Comparison of ENCODE assay signal across 9 cellular contexts in the genomic region with DNA sequence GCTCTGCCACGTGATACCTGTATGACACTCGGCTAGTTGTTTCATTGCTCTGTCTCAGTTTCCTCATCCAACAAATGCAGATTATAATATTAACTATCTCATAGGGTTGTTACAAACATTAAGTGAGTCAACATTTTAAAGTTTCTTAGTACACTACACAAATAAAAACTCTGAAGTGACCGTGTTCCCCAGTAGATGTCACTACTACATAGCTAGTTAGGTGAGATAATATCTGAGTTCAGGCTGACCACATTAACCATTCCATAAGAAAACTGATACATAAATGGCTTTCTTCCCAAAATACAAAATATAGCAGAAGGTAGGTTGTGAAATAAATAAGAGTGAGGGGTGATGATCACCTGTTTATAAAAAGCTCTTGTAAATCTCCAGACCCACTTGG.
DNase-seq lines count a peak whose midpoint lies in the region; ATAC-seq and TF ChIP-seq lines count a peak whose summit lies in the region.
"Had no signal": no experiment of that assay in that cellular context is flagged by ENCODE, and none has a peak within 500 bp of the region (broad histone marks: within the 10 kb centered on the region; RNA-seq: fewer than 3 reads in every experiment).

No MANE protein-coding gene starts in this region.

- ATAC-seq in GM19395 (IDR thresholded peaks at IDR 0.05; ENCODE audit: unreplicated experiment) (no peak), GM21576 (IDR thresholded peaks at IDR 0.05; ENCODE audit: unreplicated experiment) (no peak)
- ATAC-seq in activated T-cell treated with anti-CD3 and anti-CD28 coated beads, Interleukin-2, amount 50 U/mL, for 72 hours (replicated peaks in 1 of 2) = no peak

- no peak overlapping the region for H3K4me3 Mint-ChIP-seq in activated T-cell treated with anti-CD3 and anti-CD28 coated beads, Interleukin-2, amount 50 U/mL, for 72 hours

- H3K36me3 Mint-ChIP-seq in activated T-cell treated with anti-CD3 and anti-CD28 coated beads, Interleukin-2, amount 50 U/mL, for 72 hours (ENCODE audit: insufficient read depth in 2 of 2) = no peaks in the 10 kb centered on the region

- no peaks in the 10 kb centered on the region for H3K27me3 Mint-ChIP-seq in activated T-cell treated with anti-CD3 and anti-CD28 coated beads, Interleukin-2, amount 50 U/mL, for 72 hours (ENCODE audit: low read depth)

- peaks cover 0 to 3% of the 10 kb centered on the region in 2 donors for H3K9me3 Mint-ChIP-seq in activated T-cell treated with anti-CD3 and anti-CD28 coated beads, Interleukin-2, amount 50 U/mL, for 72 hours

- DNase-seq in AG09309 (ENCODE audit: low read depth) (peak; percentile 8), HFF-Myc (ENCODE audit: extremely low read depth, low read depth) (peak; percentile 54), RPMI7951 (ENCODE audit: low read depth) (peak; percentile 5), glomerular endothelial cell (ENCODE audit: extremely low read depth, low read depth, low spot score) (peak; percentile 18)
- no peak for DNase-seq in activated T-cell treated with anti-CD3 and anti-CD28 coated beads, Interleukin-2, amount 50 U/mL, for 72 hours
- DNase-seq in activated CD8-positive, alpha-beta memory T cell treated with anti-CD3 and anti-CD28 coated beads for 24 hours = no peak

- H3K27ac Mint-ChIP-seq in activated T-cell treated with anti-CD3 and anti-CD28 coated beads, Interleukin-2, amount 50 U/mL, for 72 hours = no peak overlapping the region

- H3K4me1 Mint-ChIP-seq in activated T-cell treated with anti-CD3 and anti-CD28 coated beads, Interleukin-2, amount 50 U/mL, for 72 hours (ENCODE audit: low read depth) = no peaks in the 10 kb centered on the region

- no peak overlapping the region for H3K4me3 ChIP-seq in AG09309 (ENCODE audit: control insufficient read depth, low read depth, low read length)
- H3K4me3 ChIP-seq in HFF-Myc (replicated peaks; ENCODE audit: low read depth, low read length) = no peak overlapping the region
- H3K4me3 ChIP-seq: SJSA1 had no signal

- TF ChIP-seq CTCF in AG09309 (IDR thresholded peaks at IDR 0.05; ENCODE audit: control insufficient read depth, insufficient read depth, low read depth, low read length, missing control alignments) (peak; percentile 38), HFF-Myc (IDR thresholded peaks at IDR 0.05; ENCODE audit: low read depth, low read length, missing control alignments) (peak; percentile 35)

Comparison
In these comparisons a context has a peak if more than half of its experiments do, and no peak if none do; other contexts are left out.
1. DNase-seq: peak in AG09309 (single experiment), HFF-Myc (single experiment), RPMI7951 (single experiment) and glomerular endothelial cell (single experiment); none in activated T-cell treated with anti-CD3 and anti-CD28 coated beads, Interleukin-2, amount 50 U/mL, for 72 hours (0 of 2) and activated CD8-positive, alpha-beta memory T cell treated with anti-CD3 and anti-CD28 coated beads for 24 hours (single experiment).